ENCODE assay signal across 8 cellular contexts in the genomic region with DNA sequence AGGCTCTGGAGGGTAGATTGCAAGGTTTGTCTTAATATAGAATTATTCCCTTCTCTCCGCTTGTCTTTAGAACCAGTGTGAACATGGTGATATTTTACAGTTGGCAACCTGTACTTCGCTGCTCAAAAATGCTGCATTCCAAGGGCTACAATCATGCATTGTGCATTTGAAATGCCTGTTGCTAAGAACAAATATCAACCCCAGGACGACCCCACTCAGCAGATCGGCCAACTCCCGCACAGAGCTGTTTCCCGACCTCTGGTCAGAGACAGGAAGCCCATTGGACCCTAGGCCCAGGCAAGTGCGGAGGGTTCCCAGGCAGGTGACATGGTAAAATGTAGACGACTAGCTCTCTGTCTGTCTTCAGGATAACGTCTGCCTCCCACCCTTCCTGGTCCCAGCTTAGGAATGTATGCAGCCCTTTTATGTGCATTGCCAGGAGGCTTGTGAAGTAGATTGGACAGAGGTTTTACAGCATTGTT.
DNase-seq lines count a peak whose midpoint lies in the region; TF ChIP-seq lines count a peak whose summit lies in the region.

No MANE protein-coding gene starts in this region.

- TF ChIP-seq CTCF in brain microvascular endothelial cell (IDR thresholded peaks at IDR 0.05; ENCODE audit: low read depth, low read length, missing control alignments), result no peak
- no peak for TF ChIP-seq CTCF in liver (IDR thresholded peaks at IDR 0.05; ENCODE audit: low read depth, low read length, missing input control)

- H3K36me3 ChIP-seq in brain microvascular endothelial cell (replicated peaks) (no peaks in the 10 kb centered on the region), liver (ENCODE audit: control insufficient read depth in 4 of 4, insufficient read depth in 3 of 4, low read depth in 1 of 4, low read length in 3 of 4) (no peaks in the 10 kb centered on the region), stomach smooth muscle (ENCODE audit: control insufficient read depth in 2 of 2, insufficient read depth in 2 of 2, low read length in 2 of 2) (no peaks in the 10 kb centered on the region)

- peak; percentile 17; the same call in 1 of the 2 replicates for TF ChIP-seq EP300 in Ishikawa (IDR thresholded peaks at IDR 0.05; ENCODE audit: borderline replicate concordance)

- H3K27ac ChIP-seq in brain microvascular endothelial cell (peak overlapping the region; percentile 89), liver (ENCODE audit: low read depth in 1 of 2, low read length in 2 of 2) (peak overlapping the region; percentile 63 to 75), stomach smooth muscle (ENCODE audit: low read length) (peak overlapping the region; percentile 37)

- H3K4me1 ChIP-seq in liver (ENCODE audit: control insufficient read depth in 4 of 4, insufficient read depth in 4 of 4, low read length in 3 of 4), result peaks cover 6 to 23% (median 17%) of the 10 kb centered on the region in 4 donors
- peaks cover 9% of the 10 kb centered on the region for H3K4me1 ChIP-seq in stomach smooth muscle (ENCODE audit: control insufficient read depth, insufficient read depth, low read length)

- TF ChIP-seq RAD21 in Ishikawa (IDR thresholded peaks at IDR 0.05; ENCODE audit: low read depth), result no peak
- TF ChIP-seq RAD21 in liver (IDR thresholded peaks at IDR 0.05), result no peak

- no peak overlapping the region for H3K9ac ChIP-seq in liver (ENCODE audit: low read depth in 1 of 2, low read length in 2 of 2)
- H3K9ac ChIP-seq in stomach smooth muscle (ENCODE audit: low read length in 2 of 2), result no peak overlapping the region

- no peaks in the 10 kb centered on the region for H3K9me3 ChIP-seq in liver (ENCODE audit: control insufficient read depth in 4 of 4, low read length in 3 of 4)
- no peaks in the 10 kb centered on the region for H3K9me3 ChIP-seq in stomach smooth muscle (ENCODE audit: control insufficient read depth in 2 of 2, low read length in 2 of 2)

- peak; percentile 85 for DNase-seq in brain microvascular endothelial cell
- DNase-seq in MV-4-11 (lab: John Stamatoyannopoulos, UW), result no peak
- no peak for DNase-seq in activated CD4-positive, CD25-positive, alpha-beta regulatory T cell (lab: John Stamatoyannopoulos, UW)
- DNase-seq in COLO668 (lab: John Stamatoyannopoulos, UW; ENCODE audit: unreplicated experiment), result no peak
- no peak for DNase-seq in T-helper 1 cell

- no peaks in the 10 kb centered on the region for H3K27me3 ChIP-seq in brain microvascular endothelial cell (replicated peaks)
- no peaks in the 10 kb centered on the region for H3K27me3 ChIP-seq in liver (ENCODE audit: control insufficient read depth in 4 of 4, insufficient read depth in 4 of 4, low read length in 3 of 4)
- no peaks in the 10 kb centered on the region for H3K27me3 ChIP-seq in stomach smooth muscle (ENCODE audit: control insufficient read depth in 1 of 2, insufficient read depth in 2 of 2, low read length in 2 of 2)

- H3K4me3 ChIP-seq in brain microvascular endothelial cell (ENCODE audit: low read depth, low read length) (no peak overlapping the region), liver (ENCODE audit: low read depth in 1 of 3, low read length in 3 of 3) (no peak overlapping the region), stomach smooth muscle (ENCODE audit: low read length in 2 of 2) (peak overlapping the region in 1 of 2 donors; percentile 31)

- in situ Hi-C loops in brain microvascular endothelial cell (cut with HindIII; ENCODE audit: low pct_ligation_motif_present, low sequenced_read_pairs), result no loop called here

- 59% methylated on average over 9 of the region's 9 CpGs for WGBS in liver

TF ChIP-seq in Ishikawa, 13 proteins besides CTCF, POLR2A, EP300 and RAD21:
- no peak for TF ChIP-seq NFIC (IDR thresholded peaks at IDR 0.05)
- no peak for TF ChIP-seq CREB1 (IDR thresholded peaks at IDR 0.05; ENCODE audit: low read depth)
- TF ChIP-seq TEAD4 (IDR thresholded peaks at IDR 0.05), result peak; percentile 83
- no peak for TF ChIP-seq TAF1 (IDR thresholded peaks at IDR 0.05; ENCODE audit: low read depth)
- TF ChIP-seq ZBTB7A (IDR thresholded peaks at IDR 0.05; ENCODE audit: low read depth), result peak; percentile 81
- no peak for TF ChIP-seq TCF12 (IDR thresholded peaks at IDR 0.05; ENCODE audit: low read depth)
- TF ChIP-seq FOXM1 (IDR thresholded peaks at IDR 0.05; ENCODE audit: borderline replicate concordance, low read depth), result no peak

TF ChIP-seq in liver, 16 proteins besides CTCF, POLR2A, EP300 and RAD21:
- no peak for TF ChIP-seq NR2F2 (IDR thresholded peaks at IDR 0.05)
- TF ChIP-seq, protein P1, sequence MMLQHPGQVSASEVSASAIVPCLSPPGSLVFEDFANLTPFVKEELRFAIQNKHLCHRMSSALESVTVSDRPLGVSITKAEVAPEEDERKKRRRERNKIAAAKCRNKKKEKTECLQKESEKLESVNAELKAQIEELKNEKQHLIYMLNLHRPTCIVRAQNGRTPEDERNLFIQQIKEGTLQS (IDR thresholded peaks at IDR 0.05), result no peak
- TF ChIP-seq FOXA2 (IDR thresholded peaks at IDR 0.05), result no peak
- TF ChIP-seq HNF4A (conservative IDR thresholded peaks at IDR 0.05), result no peak
- no peak for TF ChIP-seq EGR1 (IDR thresholded peaks at IDR 0.05; ENCODE audit: low read depth in 2 of 2)
- TF ChIP-seq, protein P2, sequence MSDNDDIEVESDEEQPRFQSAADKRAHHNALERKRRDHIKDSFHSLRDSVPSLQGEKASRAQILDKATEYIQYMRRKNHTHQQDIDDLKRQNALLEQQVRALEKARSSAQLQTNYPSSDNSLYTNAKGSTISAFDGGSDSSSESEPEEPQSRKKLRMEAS (IDR thresholded peaks at IDR 0.05), result no peak
- TF ChIP-seq HNF4G (IDR thresholded peaks at IDR 0.05), result no peak
- no peak for TF ChIP-seq TAF1 (conservative IDR thresholded peaks at IDR 0.05)
- TF ChIP-seq, protein P3, sequence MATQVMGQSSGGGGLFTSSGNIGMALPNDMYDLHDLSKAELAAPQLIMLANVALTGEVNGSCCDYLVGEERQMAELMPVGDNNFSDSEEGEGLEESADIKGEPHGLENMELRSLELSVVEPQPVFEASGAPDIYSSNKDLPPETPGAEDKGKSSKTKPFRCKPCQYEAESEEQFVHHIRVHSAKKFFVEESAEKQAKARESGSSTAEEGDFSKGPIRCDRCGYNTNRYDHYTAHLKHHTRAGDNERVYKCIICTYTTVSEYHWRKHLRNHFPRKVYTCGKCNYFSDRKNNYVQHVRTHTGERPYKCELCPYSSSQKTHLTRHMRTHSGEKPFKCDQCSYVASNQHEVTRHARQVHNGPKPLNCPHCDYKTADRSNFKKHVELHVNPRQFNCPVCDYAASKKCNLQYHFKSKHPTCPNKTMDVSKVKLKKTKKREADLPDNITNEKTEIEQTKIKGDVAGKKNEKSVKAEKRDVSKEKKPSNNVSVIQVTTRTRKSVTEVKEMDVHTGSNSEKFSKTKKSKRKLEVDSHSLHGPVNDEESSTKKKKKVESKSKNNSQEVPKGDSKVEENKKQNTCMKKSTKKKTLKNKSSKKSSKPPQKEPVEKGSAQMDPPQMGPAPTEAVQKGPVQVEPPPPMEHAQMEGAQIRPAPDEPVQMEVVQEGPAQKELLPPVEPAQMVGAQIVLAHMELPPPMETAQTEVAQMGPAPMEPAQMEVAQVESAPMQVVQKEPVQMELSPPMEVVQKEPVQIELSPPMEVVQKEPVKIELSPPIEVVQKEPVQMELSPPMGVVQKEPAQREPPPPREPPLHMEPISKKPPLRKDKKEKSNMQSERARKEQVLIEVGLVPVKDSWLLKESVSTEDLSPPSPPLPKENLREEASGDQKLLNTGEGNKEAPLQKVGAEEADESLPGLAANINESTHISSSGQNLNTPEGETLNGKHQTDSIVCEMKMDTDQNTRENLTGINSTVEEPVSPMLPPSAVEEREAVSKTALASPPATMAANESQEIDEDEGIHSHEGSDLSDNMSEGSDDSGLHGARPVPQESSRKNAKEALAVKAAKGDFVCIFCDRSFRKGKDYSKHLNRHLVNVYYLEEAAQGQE (IDR thresholded peaks at IDR 0.05), result no peak
- TF ChIP-seq, protein P4, sequence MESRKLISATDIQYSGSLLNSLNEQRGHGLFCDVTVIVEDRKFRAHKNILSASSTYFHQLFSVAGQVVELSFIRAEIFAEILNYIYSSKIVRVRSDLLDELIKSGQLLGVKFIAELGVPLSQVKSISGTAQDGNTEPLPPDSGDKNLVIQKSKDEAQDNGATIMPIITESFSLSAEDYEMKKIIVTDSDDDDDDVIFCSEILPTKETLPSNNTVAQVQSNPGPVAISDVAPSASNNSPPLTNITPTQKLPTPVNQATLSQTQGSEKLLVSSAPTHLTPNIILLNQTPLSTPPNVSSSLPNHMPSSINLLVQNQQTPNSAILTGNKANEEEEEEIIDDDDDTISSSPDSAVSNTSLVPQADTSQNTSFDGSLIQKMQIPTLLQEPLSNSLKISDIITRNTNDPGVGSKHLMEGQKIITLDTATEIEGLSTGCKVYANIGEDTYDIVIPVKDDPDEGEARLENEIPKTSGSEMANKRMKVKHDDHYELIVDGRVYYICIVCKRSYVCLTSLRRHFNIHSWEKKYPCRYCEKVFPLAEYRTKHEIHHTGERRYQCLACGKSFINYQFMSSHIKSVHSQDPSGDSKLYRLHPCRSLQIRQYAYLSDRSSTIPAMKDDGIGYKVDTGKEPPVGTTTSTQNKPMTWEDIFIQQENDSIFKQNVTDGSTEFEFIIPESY (IDR thresholded peaks at IDR 0.05), result no peak
- no peak for TF ChIP-seq JUND (IDR thresholded peaks at IDR 0.05)
- TF ChIP-seq YY1 (IDR thresholded peaks at IDR 0.05), result no peak
- TF ChIP-seq SP1 (IDR thresholded peaks at IDR 0.05), result no peak
- no peak for TF ChIP-seq GABPA (IDR thresholded peaks at IDR 0.05 in 1 of 2, conservative IDR thresholded peaks at IDR 0.05 in 1 of 2)
- TF ChIP-seq FOXA1 (IDR thresholded peaks at IDR 0.05), result no peak
- no peak for TF ChIP-seq RXRA (IDR thresholded peaks at IDR 0.05)

Comparison
In these comparisons a context has a peak if more than half of its experiments do, and no peak if none do; other contexts are left out.
1. H3K27ac ChIP-seq: peak in every context shown above with its lines; median percentile 89 in brain microvascular endothelial cell; 69 in liver; 37 in stomach smooth muscle.